ENCODE assay signal across 11 cellular contexts in the genomic region with DNA sequence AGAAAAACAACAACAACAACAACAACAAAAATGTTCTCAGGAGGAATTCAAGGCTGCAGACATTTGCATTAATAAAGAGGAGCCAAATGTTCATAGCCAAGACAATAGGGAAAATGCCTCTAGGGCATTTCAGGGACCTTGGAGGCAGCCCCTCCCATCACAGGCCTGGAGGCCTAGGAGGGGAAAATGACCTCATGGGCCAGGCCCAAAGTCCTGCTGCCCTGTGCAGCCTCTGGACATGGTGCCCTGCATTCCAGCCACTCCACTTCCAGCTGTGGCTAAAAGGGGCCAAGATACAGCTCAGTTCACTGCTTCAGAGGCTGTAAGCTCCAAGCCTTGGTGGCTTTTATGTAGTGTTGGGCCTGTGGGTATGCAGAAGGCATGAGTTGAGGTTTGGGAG.
"Had no signal": no experiment of that assay in that cellular context is flagged by ENCODE, and none has a peak within 500 bp of the region (broad histone marks: within the 10 kb centered on the region; RNA-seq: fewer than 3 reads in every experiment).

No MANE protein-coding gene starts in this region.

- H3K9ac ChIP-seq: GM23248 had no signal

- H3K4me3 Mint-ChIP-seq: GM23338, H9, HFFc6 had no signal

- DNase-seq: GM23248, GOT3, H7, H9, HCEC 1CT, HFFc6 had no signal

- H3K27ac ChIP-seq: GM23248 had no signal

- H3K4me2 ChIP-seq: GM23338 had no signal

- H3K9me3 ChIP-seq: HAP-1 had no signal

- H2AFZ ChIP-seq: GM23248, GM23338 had no signal

- ATAC-seq: GM23338, HCT116 had no signal

- H3K4me3 ChIP-seq: GM23248, GM23338, HAP-1 had no signal

- H3K4me1 ChIP-seq: HAP-1 had no signal

- FAIRE-seq: H1, H54 had no signal

- H3K36me3 ChIP-seq: HAP-1 had no signal
